11 cellular contexts compared by ENCODE assay signal in genomic region chr9:127154003-127154389, GRCh38. TPM values are rescaled to one million over a fixed set of nuclear protein-coding genes. Genes with fewer than 3 reads are reported as not detected.
A peak's percentile ranks its signal among the peaks of the same experiment; 100 is the strongest.
DNase-seq lines count a peak whose midpoint lies in the region; ATAC-seq and TF ChIP-seq lines count a peak whose summit lies in the region.
"Had no signal": no experiment of that assay in that cellular context is flagged by ENCODE, and none has a peak within 500 bp of the region (broad histone marks: within the 10 kb centered on the region; RNA-seq: fewer than 3 reads in every experiment).

No MANE protein-coding gene starts in this region.

- DNase-seq in Right ventricle myocardium inferior (ENCODE audit: missing footprints) (no peak), cardiac septum (ENCODE audit: low spot score) (no peak), dorsolateral prefrontal cortex (peak in 3 of 10 donors; percentile 13 to 46 (median 39)), ovary (peak; percentile 10 to 33 (median 17)), foreskin fibroblast (no peak), NCI-H1417 treated with DMSO at 0.1 percent for 48 hours (lab: John Stamatoyannopoulos, UW) (no peak), cerebellar cortex (ENCODE audit: low spot score) (no peak)
- DNase-seq: foreskin keratinocyte, H7 had no signal

- H3K4me3 ChIP-seq in dorsolateral prefrontal cortex, result peak overlapping the region in 8 of 59 donors; percentile 1 to 49 (median 30)
- H3K4me3 ChIP-seq in ovary, result no peak overlapping the region
- H3K4me3 ChIP-seq in foreskin fibroblast (ENCODE audit: low read depth in 1 of 2, low read length in 2 of 2), result no peak overlapping the region

- intact Hi-C loops in Right ventricle myocardium inferior (cut with DNase I), result no loop called here
- intact Hi-C loops in cardiac septum (cut with DNase I), result loop anchor here (2.0 kb wide), 1 partner anchor 131 kb away; no protein-coding TSS in a partner anchor
- intact Hi-C loops in dorsolateral prefrontal cortex (cut with DNase I), result no loop called here
- intact Hi-C loops in ovary (cut with DNase I), result no loop called here

- H3K27me3 ChIP-seq in dorsolateral prefrontal cortex (no peaks in the 10 kb centered on the region), ovary (no peaks in the 10 kb centered on the region)

- peaks cover 1% of the 10 kb centered on the region for H3K4me1 ChIP-seq in ovary (ENCODE audit: insufficient read depth)
- H3K4me1 ChIP-seq: foreskin keratinocyte had no signal

- H3K36me3 ChIP-seq in ovary, result no peaks in the 10 kb centered on the region

- 91 to 97% (median 95%) methylated on average over 5 of the region's 5 CpGs for WGBS in ovary, 3 donors

- H3K27ac ChIP-seq in dorsolateral prefrontal cortex (peak overlapping the region in 57 of 59 donors; percentile 11 to 87 (median 79)), ovary (peak overlapping the region in 1 of 2 donors; percentile 46)
- H3K27ac ChIP-seq: foreskin keratinocyte, HL-60 had no signal

- ATAC-seq in Right ventricle myocardium inferior (peak; percentile 2), GM21723 (IDR thresholded peaks at IDR 0.05; ENCODE audit: unreplicated experiment) (no peak)
- ATAC-seq: foreskin keratinocyte had no signal

- no peak for TF ChIP-seq EP300 in ovary (IDR thresholded peaks at IDR 0.05)

- TF ChIP-seq CTCF in dorsolateral prefrontal cortex (IDR thresholded peaks at IDR 0.05 in 54 of 56, conservative IDR thresholded peaks at IDR 0.05 in 2 of 56; ENCODE audit: low read depth in 1 of 56, partially characterized antibody in 56 of 56) (no peak), ovary (IDR thresholded peaks at IDR 0.05) (no peak), foreskin fibroblast (IDR thresholded peaks at IDR 0.05; ENCODE audit: low read depth, low read length) (no peak)

- no peak for TF ChIP-seq POLR2A in ovary (IDR thresholded peaks at IDR 0.05)

- H3K9me3 ChIP-seq in ovary, result no peaks in the 10 kb centered on the region

RNA-seq across cellular contexts. Expression of gene ANGPTL2, which starts 31.6 kb away (rescaled TPM):
- 37.1 TPM for total RNA-seq in Right ventricle myocardium inferior
- total RNA-seq in cardiac septum, result 41.4 TPM
- 10 to 100 TPM in 30 of 120 experiments, 1 to 10 TPM in 90; 1.8 to 27.8 (median 7.2) TPM for total RNA-seq in dorsolateral prefrontal cortex
- total RNA-seq in ovary, result 100 to 1,000 TPM in 1 of 7 donors, 10 to 100 TPM in 5, 1 to 10 TPM in 1; 9.8 to 108 (median 64.1) TPM
- 100 to 1,000 TPM in 1 of 2 donors, 10 to 100 TPM in 1; 27.5 to 114 TPM for polyA plus RNA-seq in ovary

Comparison
In these comparisons a context has a peak if more than half of its experiments do, and no peak if none do; other contexts are left out.
1. DNase-seq: peak in ovary (5 of 5); none in Right ventricle myocardium inferior (single experiment), cardiac septum (single experiment), foreskin fibroblast (0 of 2), NCI-H1417 treated with DMSO at 0.1 percent for 48 hours (single experiment) and cerebellar cortex (single experiment).